ENCODE assay signal across 11 cellular contexts in genomic region chr5:66661149-66661548, GRCh38.
DNase-seq lines count a peak whose midpoint lies in the region; ATAC-seq, FAIRE-seq and TF ChIP-seq lines count a peak whose summit lies in the region.
"Had no signal": no experiment of that assay in that cellular context is flagged by ENCODE, and none has a peak within 500 bp of the region (broad histone marks: within the 10 kb centered on the region; RNA-seq: fewer than 3 reads in every experiment).

No MANE protein-coding gene starts in this region.

- DNase-seq in G401 (ENCODE audit: low spot score) (peak; percentile 17), RPMI7951 (ENCODE audit: low read depth) (peak; percentile 32), globus pallidus (ENCODE audit: low spot score) (peak; percentile 17), psoas muscle (peak; percentile 50 to 57), RCC 7860 (ENCODE audit: low spot score) (no peak), NCI-H1048 (lab: John Stamatoyannopoulos, UW) (no peak), NCI-H187 treated with DMSO at 0.1 percent for 48 hours (lab: John Stamatoyannopoulos, UW) (no peak)
- DNase-seq: activated CD4-positive, alpha-beta memory T cell treated with anti-CD3 and anti-CD28 coated beads, Interleukin-2, amount 10 ng/mL, durations not matched to agents 7 days and 5 days; effector memory CD8-positive, alpha-beta T cell; naive B cell had no signal

- no peak overlapping the region for H3K27ac ChIP-seq in psoas muscle

- no peaks in the 10 kb centered on the region for H3K27me3 ChIP-seq in psoas muscle (ENCODE audit: insufficient read depth in 3 of 3, low read length in 2 of 3)

- no peak for FAIRE-seq in RCC 7860 (lab: Jason Lieb, UNC)

- H3K9me3 ChIP-seq in psoas muscle, result no peaks in the 10 kb centered on the region

- no peaks in the 10 kb centered on the region for H3K36me3 ChIP-seq in psoas muscle (ENCODE audit: insufficient read depth in 1 of 2, low read depth in 1 of 2)

- no peaks in the 10 kb centered on the region for H3K4me1 ChIP-seq in psoas muscle

- ATAC-seq in psoas muscle (peak; percentile 25 to 85 (median 37)), HG02678 (IDR thresholded peaks at IDR 0.05; ENCODE audit: unreplicated experiment) (no peak)
- ATAC-seq: effector memory CD8-positive, alpha-beta T cell had no signal

- intact Hi-C loops in psoas muscle (cut with DNase I), result no loop called here

- in situ Hi-C loops in G401 (cut with HindIII; ENCODE audit: low sequenced_read_pairs), result no loop called here

- H3K4me3 ChIP-seq in psoas muscle, result no peak overlapping the region

- TF ChIP-seq CTCF in psoas muscle (IDR thresholded peaks at IDR 0.05), result no peak

- WGBS in psoas muscle, 3 donors, result 6 to 19% (median 7%) methylated on average over 3 of the region's 3 CpGs

Comparison
In these comparisons a context has a peak if more than half of its experiments do, and no peak if none do; other contexts are left out.
1. DNase-seq: peak in G401 (single experiment), RPMI7951 (single experiment), globus pallidus (single experiment) and psoas muscle (2 of 2); none in RCC 7860 (single experiment), NCI-H1048 (single experiment) and NCI-H187 treated with DMSO at 0.1 percent for 48 hours (single experiment).